Comparison of ENCODE assay signal across 1 cellular context in the genomic region with DNA sequence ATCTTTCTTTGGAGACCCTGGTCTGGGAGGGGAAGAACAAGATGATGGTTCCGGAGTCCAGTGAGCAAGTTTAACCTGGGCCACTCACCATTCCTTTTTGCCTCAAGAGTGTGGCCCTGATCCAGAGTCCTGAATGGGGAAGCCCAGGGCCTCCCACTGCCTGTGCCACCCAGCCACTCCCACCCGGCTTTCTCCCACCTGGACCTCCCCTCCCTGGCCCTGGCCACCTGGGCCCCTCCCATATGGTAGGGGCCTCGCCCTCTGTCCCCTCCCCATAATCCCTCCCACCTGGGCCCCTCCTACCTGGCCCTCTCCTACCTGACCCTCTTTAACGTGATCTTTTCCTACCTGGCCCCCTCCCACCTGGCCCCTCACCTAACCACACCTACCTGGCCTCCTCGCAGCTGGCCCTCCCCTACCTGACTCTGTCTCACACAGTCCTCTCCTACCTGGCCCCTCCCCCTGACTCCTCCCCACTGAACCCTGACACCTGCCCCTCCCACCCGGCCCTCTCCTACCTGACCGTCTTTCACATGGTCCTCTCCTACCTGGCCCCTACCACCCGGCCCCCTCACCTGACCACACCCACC.
TF ChIP-seq lines count a peak whose summit lies in the region.

No MANE protein-coding gene starts in this region.

TF ChIP-seq in HCT116, 20 proteins besides CTCF, POLR2A, EP300 and RAD21 (continued from another document):
- TF ChIP-seq EGR1 (IDR thresholded peaks at IDR 0.05; ENCODE audit: low read depth) (no peak), CBX3 (IDR thresholded peaks at IDR 0.05; ENCODE audit: low read depth) (no peak), TCF7L2 (IDR thresholded peaks at IDR 0.05; ENCODE audit: borderline replicate concordance, extremely low read depth, insufficient read depth, insufficient read length) (no peak), ZNF274 (IDR thresholded peaks at IDR 0.05; ENCODE audit: low read depth, low read length) (no peak), JUND (IDR thresholded peaks at IDR 0.05) (no peak), CEBPB (IDR thresholded peaks at IDR 0.05; ENCODE audit: low read depth) (no peak), SIN3A (IDR thresholded peaks at IDR 0.05; ENCODE audit: low read depth) (no peak)
